In the genomic region with DNA sequence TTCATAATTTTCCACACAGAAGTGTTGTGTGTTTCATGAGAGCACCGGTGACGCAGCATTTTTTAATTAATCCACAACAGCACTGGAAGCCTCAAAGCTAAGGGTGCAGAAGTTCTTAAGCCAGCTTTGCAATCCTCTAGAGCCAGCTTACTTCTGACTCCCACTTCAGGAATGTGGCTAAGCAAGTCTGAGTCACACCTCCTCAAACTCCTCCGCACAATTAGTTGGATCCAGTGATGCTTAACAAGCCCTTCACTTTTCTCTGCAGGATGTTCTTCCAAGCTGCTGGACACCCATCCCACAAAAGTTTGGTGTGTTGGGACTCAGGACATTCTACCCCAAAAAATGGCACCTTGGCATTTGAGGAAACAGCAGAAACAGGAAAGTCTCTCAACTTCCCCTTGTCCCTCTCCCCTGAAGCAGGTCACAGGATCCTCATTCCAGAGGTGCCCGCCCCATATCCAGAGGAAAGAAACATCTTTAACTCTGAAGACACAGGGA, we compare ENCODE assay signal across 10 cellular contexts.
DNase-seq lines count a peak whose midpoint lies in the region; ATAC-seq, FAIRE-seq and TF ChIP-seq lines count a peak whose summit lies in the region.
"Had no signal": no experiment of that assay in that cellular context is flagged by ENCODE, and none has a peak within 500 bp of the region (broad histone marks: within the 10 kb centered on the region; RNA-seq: fewer than 3 reads in every experiment).

No MANE protein-coding gene starts in this region.

- ATAC-seq in HG03025 (IDR thresholded peaks at IDR 0.05; ENCODE audit: low FRiP score, unreplicated experiment) = no peak
- ATAC-seq in HG03095 (IDR thresholded peaks at IDR 0.05; ENCODE audit: unreplicated experiment) = no peak

- H3K27ac ChIP-seq in CD4-positive, alpha-beta memory T cell (ENCODE audit: low read depth, low read length) = no peak overlapping the region
- H3K27ac ChIP-seq: vagina, VCaP had no signal

- peaks cover 30% of the 10 kb centered on the region for H3K4me1 Mint-ChIP-seq in progenitor cell of endocrine pancreas (ENCODE audit: low read depth)
- no peaks in the 10 kb centered on the region for H3K4me1 Mint-ChIP-seq in CD4-positive, alpha-beta memory T cell

- no peaks in the 10 kb centered on the region for H3K4me1 ChIP-seq in CD4-positive, alpha-beta memory T cell (ENCODE audit: insufficient read depth, low read length)

- H3K9me3 Mint-ChIP-seq in progenitor cell of endocrine pancreas (ENCODE audit: low read depth) = no peaks in the 10 kb centered on the region
- no peaks in the 10 kb centered on the region for H3K9me3 Mint-ChIP-seq in CD4-positive, alpha-beta memory T cell

- H3K27me3 ChIP-seq in CD4-positive, alpha-beta memory T cell (ENCODE audit: insufficient read depth, low read length) = no peaks in the 10 kb centered on the region
- H3K27me3 ChIP-seq: vagina had no signal

- peak overlapping the region; percentile 92 for H3K27ac Mint-ChIP-seq in progenitor cell of endocrine pancreas
- no peak overlapping the region for H3K27ac Mint-ChIP-seq in CD4-positive, alpha-beta memory T cell

- peak; percentile 100 for DNase-seq in RKO (ENCODE audit: low spot score)
- peak; percentile 98 for DNase-seq in fibroblast of the aortic adventitia (ENCODE audit: low read depth)
- peak; percentile 11 for DNase-seq in progenitor cell of endocrine pancreas (ENCODE audit: low spot score, unreplicated experiment)
- no peak for DNase-seq in NCI-H526 (lab: John Stamatoyannopoulos, UW)
- DNase-seq in CD4-positive, alpha-beta memory T cell = no peak

- H3K36me3 Mint-ChIP-seq in progenitor cell of endocrine pancreas (ENCODE audit: insufficient read depth) = peaks cover 1% of the 10 kb centered on the region
- H3K36me3 Mint-ChIP-seq in CD4-positive, alpha-beta memory T cell = no peaks in the 10 kb centered on the region

- TF ChIP-seq CTCF in fibroblast of the aortic adventitia (IDR thresholded peaks at IDR 0.05; ENCODE audit: insufficient read depth, low read length) (no peak), progenitor cell of endocrine pancreas (IDR thresholded peaks at IDR 0.05; ENCODE audit: unreplicated experiment) (no peak)

- POLR2A ChIA-PET in CD4-positive, alpha-beta memory T cell (lab: Charles Lee; ENCODE audit: partially characterized antibody) = no interaction called here

- no peaks in the 10 kb centered on the region for H3K9me3 ChIP-seq in CD4-positive, alpha-beta memory T cell (ENCODE audit: control insufficient read depth in 1 of 2, low read length in 2 of 2)
- H3K9me3 ChIP-seq: vagina had no signal

- FAIRE-seq in G401.6 (lab: Jason Lieb, UNC) = peak; percentile 99

- H3K27me3 Mint-ChIP-seq in progenitor cell of endocrine pancreas = no peaks in the 10 kb centered on the region
- peaks cover 0 to 7% of the 10 kb centered on the region in 2 donors for H3K27me3 Mint-ChIP-seq in CD4-positive, alpha-beta memory T cell

- H3K4me3 ChIP-seq in fibroblast of the aortic adventitia (ENCODE audit: low read depth, low read length) = no peak overlapping the region
- H3K4me3 ChIP-seq in CD4-positive, alpha-beta memory T cell (ENCODE audit: low read length in 2 of 2) = no peak overlapping the region
- H3K4me3 ChIP-seq: vagina had no signal

- CTCF ChIA-PET in CD4-positive, alpha-beta memory T cell (lab: Charles Lee; ENCODE audit: partially characterized antibody) = no interaction called here

- H3K4me3 Mint-ChIP-seq in progenitor cell of endocrine pancreas (ENCODE audit: low read depth) = no peak overlapping the region
- no peak overlapping the region for H3K4me3 Mint-ChIP-seq in CD4-positive, alpha-beta memory T cell

- H3K36me3 ChIP-seq in CD4-positive, alpha-beta memory T cell (ENCODE audit: insufficient read depth, low read length) = no peaks in the 10 kb centered on the region
- H3K36me3 ChIP-seq: vagina had no signal

- intact Hi-C loops in CD4-positive, alpha-beta memory T cell (cut with micrococcal nuclease) = no loop called here

Comparison
In these comparisons a context has a peak if more than half of its experiments do, and no peak if none do; other contexts are left out.
1. DNase-seq: peak in RKO (single experiment), fibroblast of the aortic adventitia (single experiment) and progenitor cell of endocrine pancreas (single experiment); none in NCI-H526 (0 of 2) and CD4-positive, alpha-beta memory T cell (0 of 5).